8 cellular contexts compared by ENCODE assay signal in the genomic region with DNA sequence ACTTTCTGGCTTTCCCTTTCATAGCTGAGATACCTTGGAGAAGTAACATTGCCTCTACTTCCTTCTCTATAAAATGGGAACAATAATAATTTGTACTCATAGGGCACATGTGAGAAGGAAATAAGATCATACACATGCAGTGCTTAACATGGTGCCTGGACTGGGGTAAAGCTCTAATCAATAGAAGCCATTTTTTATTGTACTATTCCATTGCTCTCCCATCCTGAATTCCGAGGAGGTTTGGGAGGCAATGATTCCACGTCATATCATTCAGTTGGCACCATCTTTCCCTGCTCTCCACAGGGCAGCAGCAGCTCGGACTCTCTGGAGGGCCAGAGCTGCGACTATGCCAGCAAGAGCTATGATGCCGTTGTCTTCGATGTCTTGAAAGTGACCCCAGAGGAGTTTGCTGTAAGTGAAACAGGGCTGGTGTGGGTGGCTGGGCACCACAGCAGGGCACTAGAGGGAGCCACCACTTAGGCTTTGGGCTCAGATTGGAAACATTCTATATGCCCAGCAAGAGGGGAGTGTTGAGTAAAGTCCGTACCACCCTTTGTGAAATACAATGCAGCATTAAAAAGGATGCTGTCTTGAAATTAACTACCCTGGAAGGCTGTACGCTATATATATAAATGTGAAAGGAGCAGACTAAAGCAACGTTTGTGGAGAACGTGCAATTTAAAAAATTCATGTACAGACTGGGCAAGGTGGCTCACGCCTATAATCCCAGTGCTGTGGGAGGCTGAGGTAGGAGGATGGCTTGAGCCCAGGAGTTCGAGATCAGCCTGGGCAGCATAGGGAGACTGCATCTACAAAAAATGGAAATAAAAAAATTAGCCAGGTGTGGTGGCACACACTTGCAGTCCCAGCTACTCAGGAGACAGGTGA.
DNase-seq lines count a peak whose midpoint lies in the region; ATAC-seq and TF ChIP-seq lines count a peak whose summit lies in the region.

No MANE protein-coding gene starts in this region.

- no peaks in the 10 kb centered on the region for H3F3A ChIP-seq in Loucy (ENCODE audit: low read depth)

- H3K9me3 ChIP-seq in Loucy (ENCODE audit: insufficient read depth, low read depth, low read length), result no peaks in the 10 kb centered on the region

- H4K20me1 ChIP-seq in Loucy (ENCODE audit: insufficient read depth, low read length, poor library complexity, severe bottlenecking), result no peaks in the 10 kb centered on the region

- no peaks in the 10 kb centered on the region for H3K9me2 ChIP-seq in Loucy (replicated peaks; ENCODE audit: low read depth, low read length)

- TF ChIP-seq CTCF in Loucy (conservative IDR thresholded peaks at IDR 0.05; ENCODE audit: low read length), result peak; percentile 95

- no peaks in the 10 kb centered on the region for H3K36me3 ChIP-seq in Loucy (ENCODE audit: insufficient read depth, low read length)

- H2AFZ ChIP-seq in Loucy (ENCODE audit: low read length), result no peak overlapping the region

- no peaks in the 10 kb centered on the region for H3K4me1 ChIP-seq in Loucy (ENCODE audit: insufficient read depth, low read length, poor library complexity, severe bottlenecking)

- ATAC-seq in HG02678 (IDR thresholded peaks at IDR 0.05; ENCODE audit: unreplicated experiment), result no peak

- no peaks in the 10 kb centered on the region for H3K27me3 ChIP-seq in Loucy (ENCODE audit: insufficient read depth, low read length, poor library complexity, severe bottlenecking)

- in situ Hi-C loops in T47D (cut with HindIII; ENCODE audit: low pct_unique_long_range_greater_than_20kb, low sequenced_read_pairs), result no loop called here

- H3K79me2 ChIP-seq in Loucy (ENCODE audit: insufficient read depth, low read length), result no peaks in the 10 kb centered on the region

- DNase-seq in ELR (ENCODE audit: low read depth) (peak; percentile 69), T-helper 9 cell (peak; percentile 12), T47D (ENCODE audit: low read depth in 1 of 2, low spot score in 1 of 2) (peak; percentile 59 to 74), islet precursor cell (peak; percentile 73), GF-D8 (lab: John Stamatoyannopoulos, UW) (no peak)
- DNase-seq in stimulated activated CD4-positive, alpha-beta T cell treated with anti-CD3 and anti-CD28 coated beads, TNF-alpha, amount 100 ng/mL, for 1 hour (ENCODE audit: low read depth in 3 of 3, low spot score in 1 of 3), result peak in 2 of 3 donors; percentile 19 to 27

- H3K4me2 ChIP-seq in Loucy (ENCODE audit: low read depth, low read length, poor library complexity, severe bottlenecking), result no peak overlapping the region

- no peak overlapping the region for H3K4me3 ChIP-seq in Loucy (ENCODE audit: low read length, poor library complexity, severe bottlenecking)

- H3K9ac ChIP-seq in Loucy (ENCODE audit: low read depth, low read length, poor library complexity, severe bottlenecking), result no peak overlapping the region
